11 cellular contexts compared by ENCODE assay signal in the genomic region with DNA sequence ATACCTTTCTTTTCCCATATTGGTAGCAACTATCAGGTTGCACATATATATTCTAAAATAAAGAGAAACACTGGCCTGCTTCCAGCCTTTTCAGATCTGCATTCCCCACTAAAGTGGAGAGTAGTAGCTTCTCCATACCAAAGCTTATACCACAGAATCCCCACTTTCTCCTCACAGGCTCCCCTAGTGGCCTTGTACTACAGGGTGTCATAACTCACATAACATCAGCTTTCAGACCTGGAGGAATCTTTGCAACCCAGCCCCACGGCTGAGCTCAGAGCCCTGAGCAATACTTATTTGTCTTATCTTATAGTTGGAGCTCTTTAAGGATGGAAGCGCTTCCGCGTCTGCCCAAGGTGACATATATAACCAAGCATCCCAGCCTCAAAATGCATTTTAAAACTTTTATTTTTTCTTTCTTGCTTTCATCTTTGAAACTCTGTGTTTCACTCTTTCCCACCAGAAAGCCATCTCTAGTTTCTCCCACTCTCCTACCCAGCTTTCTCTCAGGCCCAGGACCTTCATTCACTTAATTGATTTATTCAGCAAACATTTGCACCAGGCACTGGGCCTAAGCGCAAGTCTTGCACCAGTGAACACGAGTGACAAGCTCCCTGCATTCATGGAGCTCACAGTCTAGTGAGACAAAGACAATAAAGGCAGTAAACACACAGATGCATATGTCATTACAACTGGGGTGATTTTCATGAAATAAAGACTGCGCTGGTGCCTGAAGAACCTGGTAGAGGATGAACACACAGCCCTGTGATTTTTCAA.
DNase-seq lines count a peak whose midpoint lies in the region; TF ChIP-seq lines count a peak whose summit lies in the region.
"Had no signal": no experiment of that assay in that cellular context is flagged by ENCODE, and none has a peak within 500 bp of the region (broad histone marks: within the 10 kb centered on the region; RNA-seq: fewer than 3 reads in every experiment).

No MANE protein-coding gene starts in this region.

- H3K4me1 ChIP-seq in DOHH2 (ENCODE audit: control insufficient read depth, low read length): no peaks in the 10 kb centered on the region
- H3K4me1 ChIP-seq in liver (ENCODE audit: control insufficient read depth in 4 of 4, insufficient read depth in 4 of 4, low read length in 3 of 4): peaks cover 2 to 19% (median 14%) of the 10 kb centered on the region in 4 donors

- peak; percentile 7 for DNase-seq in Jurkat, Clone E6-1 (ENCODE audit: low read depth, low spot score)
- DNase-seq in WERI-Rb-1 (peak; percentile 56), occipital lobe (lab: John Stamatoyannopoulos, UW) (no peak), NCI-H774 (lab: John Stamatoyannopoulos, UW) (no peak), T-helper 2 cell (no peak), head of caudate nucleus (no peak)
- DNase-seq: activated CD8-positive, alpha-beta memory T cell treated with anti-CD3 and anti-CD28 coated beads, Interleukin-2, amount 50 U/mL, for 4 hours; KG1; kidney had no signal

- intact Hi-C loops in head of caudate nucleus (cut with DNase I): no loop called here

- no peak overlapping the region for H3K4me2 ChIP-seq in DOHH2 (ENCODE audit: low read length)

- no peaks in the 10 kb centered on the region for H4K20me1 ChIP-seq in DOHH2 (ENCODE audit: control insufficient read depth, insufficient read depth, low read depth, low read length)

- H3K27me3 ChIP-seq in DOHH2 (ENCODE audit: control insufficient read depth, low read length) (no peaks in the 10 kb centered on the region), WERI-Rb-1 (ENCODE audit: insufficient read depth, low read depth, severe bottlenecking) (no peaks in the 10 kb centered on the region), liver (ENCODE audit: control insufficient read depth in 4 of 4, insufficient read depth in 4 of 4, low read length in 3 of 4) (no peaks in the 10 kb centered on the region)

- peak; percentile 29 to 75 for TF ChIP-seq RAD21 in liver (IDR thresholded peaks at IDR 0.05)

- no peak overlapping the region for H3K9ac ChIP-seq in liver (ENCODE audit: low read depth in 1 of 2, low read length in 2 of 2)

- TF ChIP-seq CTCF in DOHH2 (IDR thresholded peaks at IDR 0.05; ENCODE audit: low read depth, low read length, poor library complexity, severe bottlenecking) (peak; percentile 14), WERI-Rb-1 (IDR thresholded peaks at IDR 0.05; ENCODE audit: low read depth, low read length) (peak; percentile 67), liver (IDR thresholded peaks at IDR 0.05; ENCODE audit: low read depth, low read length, missing input control) (peak; percentile 21)

- H3K36me3 ChIP-seq in DOHH2 (ENCODE audit: control insufficient read depth, low read length) (no peaks in the 10 kb centered on the region), WERI-Rb-1 (no peaks in the 10 kb centered on the region), liver (ENCODE audit: control insufficient read depth in 4 of 4, insufficient read depth in 3 of 4, low read depth in 1 of 4, low read length in 3 of 4) (no peaks in the 10 kb centered on the region)

- 74% methylated on average over 7 of the region's 7 CpGs for WGBS in liver

- no peak overlapping the region for H3K27ac ChIP-seq in DOHH2 (ENCODE audit: low read depth, low read length)
- H3K27ac ChIP-seq in WERI-Rb-1: no peak overlapping the region
- H3K27ac ChIP-seq in liver (ENCODE audit: low read depth in 1 of 2, low read length in 2 of 2): no peak overlapping the region

- H3F3A ChIP-seq in DOHH2 (ENCODE audit: control insufficient read depth, insufficient read depth): no peaks in the 10 kb centered on the region

- H3K4me3 ChIP-seq in DOHH2 (ENCODE audit: low read length): no peak overlapping the region
- no peak overlapping the region for H3K4me3 ChIP-seq in Jurkat, Clone E6-1 (ENCODE audit: low read length)
- no peak overlapping the region for H3K4me3 ChIP-seq in WERI-Rb-1 (ENCODE audit: low read depth, low read length)
- H3K4me3 ChIP-seq in liver (ENCODE audit: low read depth in 1 of 3, low read length in 3 of 3): no peak overlapping the region

- H3K9me2 ChIP-seq in DOHH2 (replicated peaks; ENCODE audit: control insufficient read depth, low read length): no peaks in the 10 kb centered on the region

- no peaks in the 10 kb centered on the region for H3K9me3 ChIP-seq in DOHH2 (ENCODE audit: control insufficient read depth, insufficient read depth, low read length)
- H3K9me3 ChIP-seq in WERI-Rb-1 (ENCODE audit: severe bottlenecking): no peaks in the 10 kb centered on the region
- no peaks in the 10 kb centered on the region for H3K9me3 ChIP-seq in liver (ENCODE audit: control insufficient read depth in 4 of 4, low read length in 3 of 4)

- no peaks in the 10 kb centered on the region for H3K79me2 ChIP-seq in DOHH2 (ENCODE audit: control insufficient read depth, low read length)

TF ChIP-seq in liver, 16 proteins besides CTCF, POLR2A, EP300 and RAD21:
- TF ChIP-seq FOXA2 (IDR thresholded peaks at IDR 0.05): no peak
- TF ChIP-seq GABPA (IDR thresholded peaks at IDR 0.05 in 1 of 2, conservative IDR thresholded peaks at IDR 0.05 in 1 of 2): no peak
- TF ChIP-seq ZBTB33 (IDR thresholded peaks at IDR 0.05): no peak
- TF ChIP-seq YY1 (IDR thresholded peaks at IDR 0.05): no peak
- TF ChIP-seq SP1 (IDR thresholded peaks at IDR 0.05): no peak
- no peak for TF ChIP-seq TAF1 (conservative IDR thresholded peaks at IDR 0.05)
- no peak for TF ChIP-seq HNF4A (conservative IDR thresholded peaks at IDR 0.05)
- no peak for TF ChIP-seq NR2F2 (IDR thresholded peaks at IDR 0.05)
- TF ChIP-seq EGR1 (IDR thresholded peaks at IDR 0.05; ENCODE audit: low read depth in 2 of 2): no peak
- no peak for TF ChIP-seq RXRA (IDR thresholded peaks at IDR 0.05)
- TF ChIP-seq, protein P1, sequence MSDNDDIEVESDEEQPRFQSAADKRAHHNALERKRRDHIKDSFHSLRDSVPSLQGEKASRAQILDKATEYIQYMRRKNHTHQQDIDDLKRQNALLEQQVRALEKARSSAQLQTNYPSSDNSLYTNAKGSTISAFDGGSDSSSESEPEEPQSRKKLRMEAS (IDR thresholded peaks at IDR 0.05): no peak
- TF ChIP-seq HNF4G (IDR thresholded peaks at IDR 0.05): no peak
- TF ChIP-seq, protein P2, sequence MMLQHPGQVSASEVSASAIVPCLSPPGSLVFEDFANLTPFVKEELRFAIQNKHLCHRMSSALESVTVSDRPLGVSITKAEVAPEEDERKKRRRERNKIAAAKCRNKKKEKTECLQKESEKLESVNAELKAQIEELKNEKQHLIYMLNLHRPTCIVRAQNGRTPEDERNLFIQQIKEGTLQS (IDR thresholded peaks at IDR 0.05): no peak
- TF ChIP-seq FOXA1 (IDR thresholded peaks at IDR 0.05): no peak
- TF ChIP-seq, protein P3, sequence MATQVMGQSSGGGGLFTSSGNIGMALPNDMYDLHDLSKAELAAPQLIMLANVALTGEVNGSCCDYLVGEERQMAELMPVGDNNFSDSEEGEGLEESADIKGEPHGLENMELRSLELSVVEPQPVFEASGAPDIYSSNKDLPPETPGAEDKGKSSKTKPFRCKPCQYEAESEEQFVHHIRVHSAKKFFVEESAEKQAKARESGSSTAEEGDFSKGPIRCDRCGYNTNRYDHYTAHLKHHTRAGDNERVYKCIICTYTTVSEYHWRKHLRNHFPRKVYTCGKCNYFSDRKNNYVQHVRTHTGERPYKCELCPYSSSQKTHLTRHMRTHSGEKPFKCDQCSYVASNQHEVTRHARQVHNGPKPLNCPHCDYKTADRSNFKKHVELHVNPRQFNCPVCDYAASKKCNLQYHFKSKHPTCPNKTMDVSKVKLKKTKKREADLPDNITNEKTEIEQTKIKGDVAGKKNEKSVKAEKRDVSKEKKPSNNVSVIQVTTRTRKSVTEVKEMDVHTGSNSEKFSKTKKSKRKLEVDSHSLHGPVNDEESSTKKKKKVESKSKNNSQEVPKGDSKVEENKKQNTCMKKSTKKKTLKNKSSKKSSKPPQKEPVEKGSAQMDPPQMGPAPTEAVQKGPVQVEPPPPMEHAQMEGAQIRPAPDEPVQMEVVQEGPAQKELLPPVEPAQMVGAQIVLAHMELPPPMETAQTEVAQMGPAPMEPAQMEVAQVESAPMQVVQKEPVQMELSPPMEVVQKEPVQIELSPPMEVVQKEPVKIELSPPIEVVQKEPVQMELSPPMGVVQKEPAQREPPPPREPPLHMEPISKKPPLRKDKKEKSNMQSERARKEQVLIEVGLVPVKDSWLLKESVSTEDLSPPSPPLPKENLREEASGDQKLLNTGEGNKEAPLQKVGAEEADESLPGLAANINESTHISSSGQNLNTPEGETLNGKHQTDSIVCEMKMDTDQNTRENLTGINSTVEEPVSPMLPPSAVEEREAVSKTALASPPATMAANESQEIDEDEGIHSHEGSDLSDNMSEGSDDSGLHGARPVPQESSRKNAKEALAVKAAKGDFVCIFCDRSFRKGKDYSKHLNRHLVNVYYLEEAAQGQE (IDR thresholded peaks at IDR 0.05): no peak
- TF ChIP-seq JUND (IDR thresholded peaks at IDR 0.05): no peak

Comparison
In these comparisons a context has a peak if more than half of its experiments do, and no peak if none do; other contexts are left out.
1. CTCF ChIP-seq: peak in every context shown above with its lines; median percentile 67 in WERI-Rb-1; 21 in liver; 14 in DOHH2.
2. DNase-seq: peak in Jurkat, Clone E6-1 (single experiment) and WERI-Rb-1 (single experiment); none in occipital lobe (single experiment), NCI-H774 (single experiment), T-helper 2 cell (0 of 5) and head of caudate nucleus (0 of 42).